In the genomic region with DNA sequence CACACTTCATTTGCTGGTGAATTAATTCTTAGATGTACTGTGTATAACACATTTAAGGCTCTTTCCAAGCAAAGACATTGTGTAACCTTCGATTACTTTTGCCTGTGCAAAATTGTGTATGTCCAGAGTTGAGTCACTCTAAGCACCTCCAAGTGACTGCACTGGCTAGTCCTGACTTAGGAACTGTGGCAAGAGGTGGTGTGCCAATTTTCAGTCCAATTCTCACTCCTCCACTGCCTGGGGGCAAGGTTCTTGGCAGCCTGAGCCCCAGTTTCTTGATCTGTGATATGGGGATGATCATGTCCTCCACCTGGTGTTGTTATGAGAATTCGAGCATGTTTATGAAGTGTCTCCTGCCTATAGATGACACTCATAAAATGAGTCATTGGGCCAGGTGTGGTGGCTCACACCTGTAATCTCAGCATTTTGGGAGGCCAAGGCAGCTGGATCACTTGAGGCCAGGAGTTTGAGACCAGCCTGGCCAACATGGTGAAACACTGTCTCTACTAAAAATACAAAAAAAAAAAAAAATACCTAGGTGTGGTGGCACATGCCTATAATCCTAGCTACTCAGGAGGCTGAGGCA, we compare ENCODE assay signal across 17 cellular contexts.
DNase-seq lines count a peak whose midpoint lies in the region; ATAC-seq and TF ChIP-seq lines count a peak whose summit lies in the region.
"Had no signal": no experiment of that assay in that cellular context is flagged by ENCODE, and none has a peak within 500 bp of the region (broad histone marks: within the 10 kb centered on the region; RNA-seq: fewer than 3 reads in every experiment).

No MANE protein-coding gene starts in this region.

- H3K27ac Mint-ChIP-seq in osteocyte (ENCODE audit: unreplicated experiment) = no peak overlapping the region
- H3K27ac Mint-ChIP-seq: B cell; CD4-positive, alpha-beta memory T cell; HFFc6 had no signal

- in situ Hi-C loops in GM23248 (cut with MboI) = no loop called here

- CTCF ChIA-PET in PC-3 (lab: Charles Lee) = no interaction called here

- no peak overlapping the region for H3K9ac ChIP-seq in GM23248
- no peak overlapping the region for H3K9ac ChIP-seq in PC-3 (ENCODE audit: low read length)

- ATAC-seq in PC-3 = no peak
- no peak for ATAC-seq in body of pancreas
- ATAC-seq: HepG2 had no signal

- TF ChIP-seq EP300 in esophagus muscularis mucosa (IDR thresholded peaks at IDR 0.05) = no peak

- H3K4me1 ChIP-seq in GM23248 (ENCODE audit: insufficient read depth) = peaks cover 14% of the 10 kb centered on the region; the same call in 1 of the 2 replicates
- H3K4me1 ChIP-seq in PC-3 (ENCODE audit: insufficient read depth, low read length) = no peaks in the 10 kb centered on the region
- H3K4me1 ChIP-seq in esophagus muscularis mucosa = no peaks in the 10 kb centered on the region
- H3K4me1 ChIP-seq in body of pancreas = no peaks in the 10 kb centered on the region

- H3K9me3 ChIP-seq in GM23248 (ENCODE audit: low read depth) (no peaks in the 10 kb centered on the region), PC-3 (ENCODE audit: low read length) (no peaks in the 10 kb centered on the region), esophagus muscularis mucosa (no peaks in the 10 kb centered on the region), body of pancreas (no peaks in the 10 kb centered on the region)

- peak; percentile 14 for DNase-seq in GM23248
- DNase-seq in PC-3 = peak; percentile 11
- DNase-seq in esophagus muscularis mucosa (ENCODE audit: extremely low spot score) = peak; percentile 26
- peak; percentile 17 for DNase-seq in osteocyte (ENCODE audit: extremely low spot score, unreplicated experiment)
- no peak for DNase-seq in NCI-H1417 (lab: John Stamatoyannopoulos, UW)
- no peak for DNase-seq in DMS 273 treated with DMSO at 0.1 percent for 48 hours (lab: John Stamatoyannopoulos, UW)
- DNase-seq in body of pancreas = no peak
- DNase-seq: ACHN; CD4-positive, alpha-beta memory T cell; COR-L47; DND-41; GDM1; HCEC 1CT; HFFc6 had no signal

- H3K9me2 ChIP-seq in GM23248 (ENCODE audit: insufficient read depth) (no peaks in the 10 kb centered on the region), PC-3 (replicated peaks; ENCODE audit: low read length) (no peaks in the 10 kb centered on the region)

- H3K36me3 ChIP-seq in GM23248 (ENCODE audit: low read depth) (no peaks in the 10 kb centered on the region), PC-3 (ENCODE audit: low read depth, low read length) (no peaks in the 10 kb centered on the region), esophagus muscularis mucosa (no peaks in the 10 kb centered on the region), body of pancreas (replicated peaks in 1 of 2; ENCODE audit: insufficient read depth in 1 of 2, low read depth in 2 of 2) (no peaks in the 10 kb centered on the region)

- H3K27ac ChIP-seq in GM23248 (no peak overlapping the region), PC-3 (ENCODE audit: low read length) (no peak overlapping the region), esophagus muscularis mucosa (replicated peaks in 1 of 4) (no peak overlapping the region), body of pancreas (no peak overlapping the region)
- H3K27ac ChIP-seq: C4-2B had no signal

- no peaks in the 10 kb centered on the region for H3K36me3 Mint-ChIP-seq in osteocyte (ENCODE audit: unreplicated experiment)
- H3K36me3 Mint-ChIP-seq: CD4-positive, alpha-beta memory T cell had no signal

- no peak overlapping the region for H2AFZ ChIP-seq in GM23248
- no peak overlapping the region for H2AFZ ChIP-seq in PC-3 (ENCODE audit: low read length)

- no peaks in the 10 kb centered on the region for H3K27me3 Mint-ChIP-seq in osteocyte (ENCODE audit: unreplicated experiment)

- intact Hi-C loops in PC-3 (cut with micrococcal nuclease) = no loop called here
- intact Hi-C loops in esophagus muscularis mucosa (cut with DNase I) = no loop called here
- intact Hi-C loops in body of pancreas (cut with DNase I) = no loop called here

- H4K20me1 ChIP-seq in GM23248 (ENCODE audit: insufficient read depth) = no peaks in the 10 kb centered on the region
- no peaks in the 10 kb centered on the region for H4K20me1 ChIP-seq in PC-3 (ENCODE audit: low read length)

- WGBS in GM23248 (ENCODE audit: low coverage in 1 of 2, low lambda C conversion rate in 2 of 2, missing lambda C conversion rate in 2 of 2), 2 experiments = 95 to 96% methylated on average over 2 of the region's 2 CpGs
- 83% methylated on average over 2 of the region's 2 CpGs for WGBS in esophagus muscularis mucosa
- WGBS in body of pancreas, 2 donors = 60 to 61% methylated on average over 2 of the region's 2 CpGs

- TF ChIP-seq POLR2A in esophagus muscularis mucosa (IDR thresholded peaks at IDR 0.05; ENCODE audit: low read depth) = no peak
- TF ChIP-seq POLR2A in body of pancreas (IDR thresholded peaks at IDR 0.05) = no peak

- H3F3A ChIP-seq in GM23248 (ENCODE audit: insufficient read depth) = no peaks in the 10 kb centered on the region
- no peaks in the 10 kb centered on the region for H3F3A ChIP-seq in PC-3 (ENCODE audit: low read length, unreplicated experiment)

- H3K4me2 ChIP-seq in GM23248 (ENCODE audit: unreplicated experiment) = no peak overlapping the region
- no peak overlapping the region for H3K4me2 ChIP-seq in PC-3 (ENCODE audit: low read length)

- peaks cover 14% of the 10 kb centered on the region for H3K4me1 Mint-ChIP-seq in osteocyte (ENCODE audit: unreplicated experiment)
- H3K4me1 Mint-ChIP-seq: B cell; CD4-positive, alpha-beta memory T cell had no signal

- no peaks in the 10 kb centered on the region for H3K9me3 Mint-ChIP-seq in osteocyte (ENCODE audit: unreplicated experiment)
- H3K9me3 Mint-ChIP-seq: CD4-positive, alpha-beta memory T cell; HFFc6 had no signal

- POLR2A ChIA-PET in PC-3 (lab: Charles Lee; ENCODE audit: unreplicated experiment) = no interaction called here

- H3K27me3 ChIP-seq in GM23248 (replicated peaks; ENCODE audit: insufficient read depth) (no peaks in the 10 kb centered on the region), PC-3 (ENCODE audit: low read length) (no peaks in the 10 kb centered on the region), esophagus muscularis mucosa (no peaks in the 10 kb centered on the region), body of pancreas (no peaks in the 10 kb centered on the region)

- TF ChIP-seq CTCF in PC-3 (conservative IDR thresholded peaks at IDR 0.05; ENCODE audit: low read depth, low read length) (no peak), esophagus muscularis mucosa (IDR thresholded peaks at IDR 0.05) (no peak), osteocyte (IDR thresholded peaks at IDR 0.05) (no peak), body of pancreas (IDR thresholded peaks at IDR 0.05) (no peak)

- no peak overlapping the region for H3K4me3 Mint-ChIP-seq in osteocyte (ENCODE audit: unreplicated experiment)
- H3K4me3 Mint-ChIP-seq: B cell, HFFc6 had no signal

- BruUV-seq in PC-3 (replicated peaks; lab: Mats Ljungman, UMichigan) = no TSS peak

- no peaks in the 10 kb centered on the region for H3K79me2 ChIP-seq in GM23248 (ENCODE audit: insufficient read depth)
- no peaks in the 10 kb centered on the region for H3K79me2 ChIP-seq in PC-3 (ENCODE audit: low read length)

- H3K4me3 ChIP-seq in GM23248 (no peak overlapping the region), PC-3 (ENCODE audit: low read length) (no peak overlapping the region), esophagus muscularis mucosa (no peak overlapping the region), body of pancreas (no peak overlapping the region)

Comparison
In these comparisons a context has a peak if more than half of its experiments do, and no peak if none do; other contexts are left out.
1. DNase-seq: peak in GM23248 (single experiment), PC-3 (single experiment), esophagus muscularis mucosa (single experiment) and osteocyte (single experiment); none in NCI-H1417 (0 of 3), DMS 273 treated with DMSO at 0.1 percent for 48 hours (single experiment) and body of pancreas (0 of 4).